1 cellular context compared by ENCODE assay signal in the genomic region with DNA sequence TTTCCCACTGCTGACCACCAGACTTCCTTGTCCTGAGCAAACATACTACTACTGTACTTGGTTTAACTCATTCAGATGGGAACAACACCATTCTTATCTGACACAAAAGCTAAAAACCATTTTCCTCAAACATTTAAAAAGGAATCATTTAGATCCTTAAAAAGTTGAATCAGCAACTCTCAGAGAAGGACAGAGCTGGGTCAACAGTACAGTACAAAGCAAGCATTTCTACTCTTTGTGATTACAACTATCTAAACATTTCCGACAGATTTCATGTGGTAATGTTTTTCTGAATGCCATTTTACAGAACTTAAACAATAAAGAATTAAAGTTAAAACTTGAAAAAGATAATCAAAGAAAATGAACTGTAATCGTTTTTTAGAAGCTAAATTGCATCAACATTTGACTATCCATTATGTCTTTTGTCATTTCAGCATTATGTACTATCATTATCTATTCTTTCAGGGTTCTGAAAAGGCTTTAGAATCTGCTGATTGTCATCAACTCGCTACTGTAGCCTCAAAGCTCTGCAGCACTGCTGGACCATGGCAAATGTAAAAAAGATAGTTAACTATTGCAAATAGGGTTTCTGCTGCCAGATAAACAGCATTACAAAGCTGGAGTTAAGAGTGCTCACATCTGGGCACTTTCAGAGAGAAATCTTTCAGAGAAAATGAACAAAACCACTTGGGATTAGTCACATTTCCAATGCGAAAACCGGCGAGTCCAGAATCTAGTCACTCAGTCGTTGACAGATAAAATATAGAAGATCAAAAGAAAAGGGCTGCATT.
TF ChIP-seq lines count a peak whose summit lies in the region.

No MANE protein-coding gene starts in this region.

TF ChIP-seq in SK-N-SH, 30 proteins besides CTCF, POLR2A, EP300 and RAD21 (continued from another document):
- TF ChIP-seq, protein P1, sequence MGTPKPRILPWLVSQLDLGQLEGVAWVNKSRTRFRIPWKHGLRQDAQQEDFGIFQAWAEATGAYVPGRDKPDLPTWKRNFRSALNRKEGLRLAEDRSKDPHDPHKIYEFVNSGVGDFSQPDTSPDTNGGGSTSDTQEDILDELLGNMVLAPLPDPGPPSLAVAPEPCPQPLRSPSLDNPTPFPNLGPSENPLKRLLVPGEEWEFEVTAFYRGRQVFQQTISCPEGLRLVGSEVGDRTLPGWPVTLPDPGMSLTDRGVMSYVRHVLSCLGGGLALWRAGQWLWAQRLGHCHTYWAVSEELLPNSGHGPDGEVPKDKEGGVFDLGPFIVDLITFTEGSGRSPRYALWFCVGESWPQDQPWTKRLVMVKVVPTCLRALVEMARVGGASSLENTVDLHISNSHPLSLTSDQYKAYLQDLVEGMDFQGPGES (IDR thresholded peaks at IDR 0.05; ENCODE audit: low read depth, low read length): no peak; the same call in 1 of the 2 replicates
- TF ChIP-seq, protein P2, sequence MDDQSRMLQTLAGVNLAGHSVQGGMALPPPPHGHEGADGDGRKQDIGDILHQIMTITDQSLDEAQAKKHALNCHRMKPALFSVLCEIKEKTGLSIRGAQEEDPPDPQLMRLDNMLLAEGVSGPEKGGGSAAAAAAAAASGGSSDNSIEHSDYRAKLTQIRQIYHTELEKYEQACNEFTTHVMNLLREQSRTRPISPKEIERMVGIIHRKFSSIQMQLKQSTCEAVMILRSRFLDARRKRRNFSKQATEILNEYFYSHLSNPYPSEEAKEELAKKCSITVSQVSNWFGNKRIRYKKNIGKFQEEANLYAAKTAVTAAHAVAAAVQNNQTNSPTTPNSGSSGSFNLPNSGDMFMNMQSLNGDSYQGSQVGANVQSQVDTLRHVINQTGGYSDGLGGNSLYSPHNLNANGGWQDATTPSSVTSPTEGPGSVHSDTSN (IDR thresholded peaks at IDR 0.05): no peak
- TF ChIP-seq RCOR1 (IDR thresholded peaks at IDR 0.05; ENCODE audit: low read length) (peak; percentile 81; the same call in 1 of the 2 replicates), GABPA (IDR thresholded peaks at IDR 0.05; ENCODE audit: low read depth) (no peak), FOXM1 (IDR thresholded peaks at IDR 0.05; ENCODE audit: low read depth) (no peak), NRF1 (IDR thresholded peaks at IDR 0.05; ENCODE audit: low read depth, low read length) (no peak), GATA2 (CRISPR knock-in tag; IDR thresholded peaks at IDR 0.05) (peak; percentile 93), TEAD4 (IDR thresholded peaks at IDR 0.05; ENCODE audit: borderline replicate concordance, insufficient read depth) (peak; percentile 16; the same call in 1 of the 2 replicates), CHD2 (IDR thresholded peaks at IDR 0.05; ENCODE audit: low read length, partially characterized antibody) (peak; percentile 59), USF2 (IDR thresholded peaks at IDR 0.05; ENCODE audit: borderline replicate concordance, low read depth, low read length) (no peak), EZH2phosphoT487 (IDR thresholded peaks at IDR 0.05; ENCODE audit: borderline replicate concordance, low read depth) (no peak), JUND (IDR thresholded peaks at IDR 0.05) (no peak), TAF1 (IDR thresholded peaks at IDR 0.05; ENCODE audit: borderline replicate concordance, low read depth, low read length) (no peak), ELF1 (IDR thresholded peaks at IDR 0.05) (no peak), FOXJ3 (CRISPR knock-in tag; IDR thresholded peaks at IDR 0.05) (peak; percentile 96), TCF12 (IDR thresholded peaks at IDR 0.05) (peak; percentile 28; the same call in 1 of the 2 replicates), RXRA (IDR thresholded peaks at IDR 0.05; ENCODE audit: borderline replicate concordance, low read depth) (no peak), NFIC (IDR thresholded peaks at IDR 0.05; ENCODE audit: borderline replicate concordance) (no peak), SMC3 (IDR thresholded peaks at IDR 0.05; ENCODE audit: low read depth, low read length) (peak; percentile 22; the same call in 1 of the 2 replicates), REST (IDR thresholded peaks at IDR 0.05; ENCODE audit: low read depth, low read length) (no peak)
- TF ChIP-seq, protein P3, sequence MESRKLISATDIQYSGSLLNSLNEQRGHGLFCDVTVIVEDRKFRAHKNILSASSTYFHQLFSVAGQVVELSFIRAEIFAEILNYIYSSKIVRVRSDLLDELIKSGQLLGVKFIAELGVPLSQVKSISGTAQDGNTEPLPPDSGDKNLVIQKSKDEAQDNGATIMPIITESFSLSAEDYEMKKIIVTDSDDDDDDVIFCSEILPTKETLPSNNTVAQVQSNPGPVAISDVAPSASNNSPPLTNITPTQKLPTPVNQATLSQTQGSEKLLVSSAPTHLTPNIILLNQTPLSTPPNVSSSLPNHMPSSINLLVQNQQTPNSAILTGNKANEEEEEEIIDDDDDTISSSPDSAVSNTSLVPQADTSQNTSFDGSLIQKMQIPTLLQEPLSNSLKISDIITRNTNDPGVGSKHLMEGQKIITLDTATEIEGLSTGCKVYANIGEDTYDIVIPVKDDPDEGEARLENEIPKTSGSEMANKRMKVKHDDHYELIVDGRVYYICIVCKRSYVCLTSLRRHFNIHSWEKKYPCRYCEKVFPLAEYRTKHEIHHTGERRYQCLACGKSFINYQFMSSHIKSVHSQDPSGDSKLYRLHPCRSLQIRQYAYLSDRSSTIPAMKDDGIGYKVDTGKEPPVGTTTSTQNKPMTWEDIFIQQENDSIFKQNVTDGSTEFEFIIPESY (IDR thresholded peaks at IDR 0.05; ENCODE audit: borderline replicate concordance, low read depth): no peak
- TF ChIP-seq, protein P4, sequence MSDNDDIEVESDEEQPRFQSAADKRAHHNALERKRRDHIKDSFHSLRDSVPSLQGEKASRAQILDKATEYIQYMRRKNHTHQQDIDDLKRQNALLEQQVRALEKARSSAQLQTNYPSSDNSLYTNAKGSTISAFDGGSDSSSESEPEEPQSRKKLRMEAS (IDR thresholded peaks at IDR 0.05; ENCODE audit: low read depth): no peak
TF ChIP-seq in SK-N-SH: peak in this region for 8.
